In the genomic region with DNA sequence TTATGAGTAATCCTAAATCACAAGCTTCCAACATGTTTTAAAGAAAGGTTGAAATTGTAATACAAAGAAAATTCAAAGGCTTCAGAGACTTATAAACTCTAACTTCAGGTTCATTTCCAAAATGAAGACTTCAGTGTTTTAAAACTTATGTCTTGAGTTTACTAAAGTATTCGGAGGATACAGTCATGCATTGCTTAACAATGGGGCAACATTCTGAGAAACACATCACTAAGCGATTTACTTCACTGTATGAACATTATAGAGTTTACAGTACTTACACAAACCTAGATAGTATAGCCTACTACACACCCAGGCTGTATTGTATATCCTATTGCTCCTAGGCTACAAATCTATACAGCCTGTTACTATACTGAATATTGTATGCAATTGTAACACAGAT, we compare ENCODE assay signal across 25 cellular contexts.
"Had no signal": no experiment of that assay in that cellular context is flagged by ENCODE, and none has a peak within 500 bp of the region (broad histone marks: within the 10 kb centered on the region; RNA-seq: fewer than 3 reads in every experiment).

No MANE protein-coding gene starts in this region.

- H3K27ac ChIP-seq: body of pancreas, cardiac muscle cell, lower lobe of right lung, suprapubic skin, tibial nerve, WERI-Rb-1 had no signal

- H3K4me1 ChIP-seq: body of pancreas had no signal

- H3K27me3 Mint-ChIP-seq: activated CD4-positive, alpha-beta T cell treated with anti-CD3 and anti-CD28 coated beads, Interleukin-2, amount 10 ng/mL, durations not matched to agents 7 days and 5 days; naive B cell; stimulated activated naive CD8-positive, alpha-beta T cell treated with anti-CD3 and anti-CD28 coated beads, Interleukin-15, amount 100 ng/mL, for 72 hours had no signal

- H3K4me3 ChIP-seq: body of pancreas, cardiac muscle cell, lower lobe of right lung, suprapubic skin, tibial nerve had no signal

- H3K27ac Mint-ChIP-seq: activated CD4-positive, alpha-beta T cell treated with anti-CD3 and anti-CD28 coated beads, Interleukin-2, amount 10 ng/mL, durations not matched to agents 7 days and 5 days; activated naive CD4-positive, alpha-beta T cell treated with anti-CD3 and anti-CD28 coated beads, Interleukin-2, amount 50 U/mL, for 72 hours; naive B cell; stimulated activated effector memory CD8-positive, alpha-beta T cell treated with anti-CD3 and anti-CD28 coated beads, Interleukin-12 subunit alpha, Interleukin-12 subunit beta, amount 100 ng/mL, for 72 hours; stimulated activated naive CD8-positive, alpha-beta T cell treated with anti-CD3 and anti-CD28 coated beads, Interleukin-15, amount 100 ng/mL, for 72 hours had no signal

- FAIRE-seq: small intestine had no signal

- H3K4me1 Mint-ChIP-seq: activated CD4-positive, alpha-beta T cell treated with anti-CD3 and anti-CD28 coated beads, Interleukin-2, amount 10 ng/mL, durations not matched to agents 7 days and 5 days; stimulated activated effector memory CD8-positive, alpha-beta T cell treated with anti-CD3 and anti-CD28 coated beads, Interleukin-12 subunit alpha, Interleukin-12 subunit beta, amount 100 ng/mL, for 72 hours; stimulated activated naive CD8-positive, alpha-beta T cell treated with anti-CD3 and anti-CD28 coated beads, Interleukin-15, amount 100 ng/mL, for 72 hours had no signal

- DNase-seq: activated CD4-positive, alpha-beta T cell treated with anti-CD3 and anti-CD28 coated beads, Interleukin-2, amount 10 ng/mL, durations not matched to agents 7 days and 5 days; activated CD4-positive, CD25-positive, alpha-beta regulatory T cell treated with anti-CD3 and anti-CD28 coated beads, Interleukin-2, amount 50 U/mL, for 72 hours; activated gamma-delta T cell treated with Interleukin-2 at 50 U/mL for 16 hours; activated T-cell treated with anti-CD3 and anti-CD28 coated beads, Interleukin-2, amount 50 U/mL, for 1 hour; amygdala; body of pancreas; dermis blood vessel endothelial cell; effector CD8-positive, alpha-beta T cell; foreskin melanocyte; lower lobe of right lung; mesendoderm; naive B cell; nucleus accumbens; small intestine; stimulated activated CD4-positive, alpha-beta T cell treated with anti-CD3 and anti-CD28 coated beads, Interleukin-2, amount 100 ng/mL, for 24 hours; stimulated activated naive CD8-positive, alpha-beta T cell treated with anti-CD3 and anti-CD28 coated beads, Interleukin-15, amount 100 ng/mL, for 72 hours; T-helper 1 cell; WERI-Rb-1 had no signal

- H3K4me3 Mint-ChIP-seq: activated CD4-positive, alpha-beta T cell treated with anti-CD3 and anti-CD28 coated beads, Interleukin-2, amount 10 ng/mL, durations not matched to agents 7 days and 5 days; naive B cell; stimulated activated effector memory CD8-positive, alpha-beta T cell treated with anti-CD3 and anti-CD28 coated beads, Interleukin-12 subunit alpha, Interleukin-12 subunit beta, amount 100 ng/mL, for 72 hours; stimulated activated naive CD8-positive, alpha-beta T cell treated with anti-CD3 and anti-CD28 coated beads, Interleukin-15, amount 100 ng/mL, for 72 hours had no signal

- ATAC-seq: activated naive CD4-positive, alpha-beta T cell treated with anti-CD3 and anti-CD28 coated beads, Interleukin-2, amount 50 U/mL, for 72 hours; body of pancreas; left lobe of liver; lower lobe of right lung; sciatic nerve; stimulated activated effector memory CD8-positive, alpha-beta T cell treated with anti-CD3 and anti-CD28 coated beads, Interleukin-12 subunit alpha, Interleukin-12 subunit beta, amount 100 ng/mL, for 72 hours; stimulated activated naive CD8-positive, alpha-beta T cell treated with anti-CD3 and anti-CD28 coated beads, Interleukin-15, amount 100 ng/mL, for 72 hours had no signal

- H3K27me3 ChIP-seq: body of pancreas, cardiac muscle cell, suprapubic skin, tibial nerve had no signal

- H3K9me3 ChIP-seq: body of pancreas, lower lobe of right lung, suprapubic skin, tibial nerve had no signal

- H3K9me3 Mint-ChIP-seq: naive B cell; stimulated activated effector memory CD8-positive, alpha-beta T cell treated with anti-CD3 and anti-CD28 coated beads, Interleukin-12 subunit alpha, Interleukin-12 subunit beta, amount 100 ng/mL, for 72 hours; stimulated activated naive CD8-positive, alpha-beta T cell treated with anti-CD3 and anti-CD28 coated beads, Interleukin-15, amount 100 ng/mL, for 72 hours had no signal
